In genomic region chr9:127186799-127187198, GRCh38 we compare ENCODE assay signal across 9 cellular contexts.
DNase-seq lines count a peak whose midpoint lies in the region; ATAC-seq and TF ChIP-seq lines count a peak whose summit lies in the region.
"Had no signal": no experiment of that assay in that cellular context is flagged by ENCODE, and none has a peak within 500 bp of the region (broad histone marks: within the 10 kb centered on the region; RNA-seq: fewer than 3 reads in every experiment).

No MANE protein-coding gene starts in this region.

- H3K79me2 ChIP-seq in osteoblast (ENCODE audit: insufficient read depth, low read length) = no peaks in the 10 kb centered on the region

- DNase-seq in WTC11 (ENCODE audit: low spot score) (no peak), esophagus squamous epithelium (lab: John Stamatoyannopoulos, UW) (no peak), osteoblast (ENCODE audit: insufficient read length, low spot score, missing footprints) (no peak), type B pancreatic cell (ENCODE audit: extremely low spot score, unreplicated experiment) (no peak), activated T-cell treated with anti-CD3 and anti-CD28 coated beads for 4 hours (no peak), immature natural killer cell (no peak)
- DNase-seq in stimulated activated CD4-positive, alpha-beta T cell treated with anti-CD3 and anti-CD28 coated beads, Interleukin-2, amount 100 ng/mL, for 24 hours = no peak
- DNase-seq: activated naive CD8-positive, alpha-beta T cell treated with anti-CD3 and anti-CD28 coated beads, Interleukin-2, amount 10 ng/mL, durations not matched to agents 7 days and 5 days had no signal

- TF ChIP-seq POLR2A in esophagus squamous epithelium (IDR thresholded peaks at IDR 0.05) = no peak

- H3K9me3 Mint-ChIP-seq in WTC11 (no peaks in the 10 kb centered on the region), type B pancreatic cell (no peaks in the 10 kb centered on the region), immature natural killer cell (no peaks in the 10 kb centered on the region)
- H3K9me3 Mint-ChIP-seq: activated naive CD8-positive, alpha-beta T cell treated with anti-CD3 and anti-CD28 coated beads, Interleukin-2, amount 10 ng/mL, durations not matched to agents 7 days and 5 days had no signal

- peak overlapping the region; percentile 73 for H3K4me2 ChIP-seq in osteoblast (ENCODE audit: insufficient read depth, low read length)

- peak overlapping the region; percentile 71 for H2AFZ ChIP-seq in osteoblast (ENCODE audit: low read length)

- H3K27me3 Mint-ChIP-seq in WTC11 (ENCODE audit: low read depth) (no peaks in the 10 kb centered on the region), type B pancreatic cell (no peaks in the 10 kb centered on the region), immature natural killer cell (ENCODE audit: low read depth in 3 of 3) (peaks cover 0 to 3% (median 2%) of the 10 kb centered on the region in 3 donors)

- H3K27ac ChIP-seq in esophagus squamous epithelium = peak overlapping the region; percentile 66 to 93 (median 88)
- peak overlapping the region; percentile 96 for H3K27ac ChIP-seq in osteoblast (ENCODE audit: low read depth, low read length)

- intact Hi-C loops in esophagus squamous epithelium (cut with DNase I) = no loop called here

- H3K4me3 Mint-ChIP-seq in WTC11 = no peak overlapping the region
- H3K4me3 Mint-ChIP-seq in type B pancreatic cell = peak overlapping the region; percentile 3
- H3K4me3 Mint-ChIP-seq in immature natural killer cell = no peak overlapping the region
- H3K4me3 Mint-ChIP-seq: activated naive CD8-positive, alpha-beta T cell treated with anti-CD3 and anti-CD28 coated beads, Interleukin-2, amount 10 ng/mL, durations not matched to agents 7 days and 5 days had no signal

- H3K36me3 Mint-ChIP-seq in WTC11 (no peaks in the 10 kb centered on the region), type B pancreatic cell (no peaks in the 10 kb centered on the region), immature natural killer cell (peaks cover 5 to 8% (median 7%) of the 10 kb centered on the region in 3 donors)
- H3K36me3 Mint-ChIP-seq: activated naive CD8-positive, alpha-beta T cell treated with anti-CD3 and anti-CD28 coated beads, Interleukin-2, amount 10 ng/mL, durations not matched to agents 7 days and 5 days had no signal

- no peaks in the 10 kb centered on the region for H4K20me1 ChIP-seq in osteoblast (ENCODE audit: insufficient read depth, low read length)

- no peak overlapping the region for H3K4me3 ChIP-seq in esophagus squamous epithelium
- H3K4me3 ChIP-seq in osteoblast (ENCODE audit: insufficient read depth, low read length) = no peak overlapping the region
- H3K4me3 ChIP-seq: HAP-1 had no signal

- H3K4me1 Mint-ChIP-seq in WTC11 (peaks cover 12% of the 10 kb centered on the region), type B pancreatic cell (ENCODE audit: unreplicated experiment) (peaks cover 28% of the 10 kb centered on the region), immature natural killer cell (no peaks in the 10 kb centered on the region)

- CTCF ChIA-PET in WTC11 (lab: Charles Lee) = interaction anchor here (1.0 to 3.7 kb wide), 4 partner anchors 8 to 27 kb away, joined by 3 to 10 read pairs (median 4); no protein-coding TSS in a partner anchor

- POLR2A ChIA-PET in WTC11 (lab: Charles Lee) = interaction anchor here (0.6 kb wide), 1 partner anchor 287 kb away, joined by 3 read pairs; no protein-coding TSS in a partner anchor

- H3K4me1 ChIP-seq in esophagus squamous epithelium (peaks cover 14 to 65% (median 38%) of the 10 kb centered on the region in 3 donors), osteoblast (ENCODE audit: insufficient read depth, low read length) (peaks cover 28% of the 10 kb centered on the region)

- ATAC-seq in WTC11 = no peak

- H3K36me3 ChIP-seq in esophagus squamous epithelium (no peaks in the 10 kb centered on the region), osteoblast (ENCODE audit: insufficient read depth, low read length) (no peaks in the 10 kb centered on the region)
- H3K36me3 ChIP-seq: HAP-1 had no signal

- H3K9me3 ChIP-seq in esophagus squamous epithelium (no peaks in the 10 kb centered on the region), osteoblast (ENCODE audit: low read depth, low read length) (no peaks in the 10 kb centered on the region)
- H3K9me3 ChIP-seq: HAP-1 had no signal

- no peaks in the 10 kb centered on the region for H3K27me3 ChIP-seq in esophagus squamous epithelium
- no peaks in the 10 kb centered on the region for H3K27me3 ChIP-seq in osteoblast (ENCODE audit: insufficient read depth, low read length)

- 64 to 74% methylated on average over 5 to 6 of the region's 7 CpGs for WGBS in esophagus squamous epithelium, 2 donors

- peak overlapping the region; percentile 2; the same call in 1 of the 2 replicates for H3K27ac Mint-ChIP-seq in WTC11
- H3K27ac Mint-ChIP-seq in type B pancreatic cell = peak overlapping the region; percentile 59
- no peak overlapping the region for H3K27ac Mint-ChIP-seq in immature natural killer cell
- H3K27ac Mint-ChIP-seq: activated naive CD8-positive, alpha-beta T cell treated with anti-CD3 and anti-CD28 coated beads, Interleukin-2, amount 10 ng/mL, durations not matched to agents 7 days and 5 days had no signal

- TF ChIP-seq CTCF in WTC11 (IDR thresholded peaks at IDR 0.05) (no peak), esophagus squamous epithelium (IDR thresholded peaks at IDR 0.05) (no peak), osteoblast (IDR thresholded peaks at IDR 0.05; ENCODE audit: extremely low read depth, low read depth, low read length) (no peak), type B pancreatic cell (conservative IDR thresholded peaks at IDR 0.05) (no peak)

TF ChIP-seq in WTC11, 78 proteins besides CTCF, POLR2A, EP300 and RAD21:
- no peak for TF ChIP-seq TEAD4 (CRISPR knock-in tag; IDR thresholded peaks at IDR 0.05)

Comparison
In these comparisons a context has a peak if more than half of its experiments do, and no peak if none do; other contexts are left out.
1. H3K27ac Mint-ChIP-seq: peak in WTC11 (single experiment) and type B pancreatic cell (single experiment); none in immature natural killer cell (0 of 6).